Comparison of ENCODE assay signal across 8 cellular contexts in the genomic region with DNA sequence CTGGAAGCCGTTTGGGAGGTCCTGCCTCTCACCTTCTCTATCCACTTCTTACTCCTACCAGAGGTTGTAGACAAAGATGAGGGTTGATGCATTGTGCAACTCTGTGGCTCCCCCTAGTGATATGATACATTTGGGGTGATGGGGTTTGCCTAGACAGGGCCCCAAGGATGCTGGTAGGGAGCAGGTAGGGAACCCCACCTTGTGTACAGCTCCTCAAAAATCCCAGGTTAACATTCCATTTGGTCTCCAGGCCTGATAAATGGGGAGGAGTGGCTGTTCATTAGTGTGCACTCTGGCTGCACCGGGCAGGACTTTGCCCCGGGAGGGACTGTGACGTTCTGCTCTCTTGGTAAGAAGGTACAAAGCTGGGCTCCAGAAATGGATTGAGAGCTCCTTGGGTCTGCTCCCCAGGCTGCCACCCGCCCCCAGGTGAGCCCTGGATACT. TPM values are rescaled to one million over a fixed set of nuclear protein-coding genes. Genes with fewer than 3 reads are reported as not detected.
A peak's percentile ranks its signal among the peaks of the same experiment; 100 is the strongest.
DNase-seq lines count a peak whose midpoint lies in the region; ATAC-seq and TF ChIP-seq lines count a peak whose summit lies in the region.

No MANE protein-coding gene starts in this region.

- no peak for ATAC-seq in T-helper 17 cell
- ATAC-seq in foreskin keratinocyte = no peak
- ATAC-seq in upper lobe of right lung = peak; percentile 70
- no peak for ATAC-seq in GM18517 (IDR thresholded peaks at IDR 0.05; ENCODE audit: unreplicated experiment)
- ATAC-seq in GM21528 (IDR thresholded peaks at IDR 0.05; ENCODE audit: low FRiP score, unreplicated experiment) = no peak

- no peak overlapping the region for H3K4me3 ChIP-seq in upper lobe of right lung
- no peak overlapping the region for H3K4me3 ChIP-seq in suprapubic skin

- no peak for TF ChIP-seq POLR2A in suprapubic skin (IDR thresholded peaks at IDR 0.05)

- no peaks in the 10 kb centered on the region for H3K9me3 ChIP-seq in T-helper 17 cell (ENCODE audit: control insufficient read depth, low read length, poor library complexity, severe bottlenecking)
- H3K9me3 ChIP-seq in upper lobe of right lung = no peaks in the 10 kb centered on the region
- no peaks in the 10 kb centered on the region for H3K9me3 ChIP-seq in suprapubic skin

- intact Hi-C loops in upper lobe of right lung (cut with DNase I) = no loop called here

- H3K4me3 Mint-ChIP-seq in T-helper 17 cell = no peak overlapping the region

- H3K27ac Mint-ChIP-seq in T-helper 17 cell = peak overlapping the region; percentile 94

- H3K4me1 Mint-ChIP-seq in T-helper 17 cell = peaks cover 24% of the 10 kb centered on the region

- H3K36me3 ChIP-seq in upper lobe of right lung = no peaks in the 10 kb centered on the region
- H3K36me3 ChIP-seq in suprapubic skin = no peaks in the 10 kb centered on the region

- H3K36me3 Mint-ChIP-seq in T-helper 17 cell (ENCODE audit: low read depth) = no peaks in the 10 kb centered on the region

- H3K27ac ChIP-seq in foreskin keratinocyte (no peak overlapping the region), upper lobe of right lung (no peak overlapping the region), suprapubic skin (no peak overlapping the region)

- no peak for TF ChIP-seq EP300 in suprapubic skin (IDR thresholded peaks at IDR 0.05)

- DNase-seq in stimulated activated CD4-positive, alpha-beta T cell treated with anti-CD3 and anti-CD28 coated beads, Interleukin-4, amount 100 ng/mL, for 24 hours = peak; percentile 34
- no peak for DNase-seq in stimulated activated CD4-positive, alpha-beta T cell treated with anti-CD3 and anti-CD28 coated beads, Interleukin-2, amount 100 ng/mL, for 24 hours
- DNase-seq in T-helper 17 cell (no peak), foreskin keratinocyte (no peak), upper lobe of right lung (peak; percentile 35), suprapubic skin (ENCODE audit: low spot score in 2 of 2) (no peak)

- H3K27me3 ChIP-seq in foreskin keratinocyte = no peaks in the 10 kb centered on the region
- peaks cover 44% of the 10 kb centered on the region for H3K27me3 ChIP-seq in upper lobe of right lung
- H3K27me3 ChIP-seq in suprapubic skin = peaks cover 46% of the 10 kb centered on the region

- H3K4me1 ChIP-seq in foreskin keratinocyte (no peaks in the 10 kb centered on the region), upper lobe of right lung (peaks cover 6% of the 10 kb centered on the region), suprapubic skin (peaks cover 7% of the 10 kb centered on the region)

- peaks cover 26% of the 10 kb centered on the region for H3K27me3 Mint-ChIP-seq in T-helper 17 cell

- 59% methylated on average over 5 of the region's 5 CpGs for WGBS in suprapubic skin

- TF ChIP-seq CTCF in foreskin keratinocyte (conservative IDR thresholded peaks at IDR 0.05) (peak; percentile 42), upper lobe of right lung (IDR thresholded peaks at IDR 0.05) (peak; percentile 38), suprapubic skin (IDR thresholded peaks at IDR 0.05) (peak in 1 of 2 donors; percentile 18)

RNA-seq across cellular contexts. Expression of gene SIGLEC8, which starts 19.2 kb away (rescaled TPM):
- total RNA-seq in T-helper 17 cell (not detected), foreskin keratinocyte (not detected in 2 replicates), upper lobe of right lung (2.1 TPM), suprapubic skin (1 to 10 TPM in 1 of 4 donors, under 1 TPM in 1, not detected in 2; 0.21 to 1.0 TPM)
- polyA plus RNA-seq in foreskin keratinocyte = not detected in 2 replicates

RNA-seq across cellular contexts. Expression of gene SIGLEC10, which starts 21.6 kb away (rescaled TPM):
- total RNA-seq in T-helper 17 cell (1 to 10 TPM in 1 of 2 donors, under 1 TPM in 1; 0.29 to 2.7 TPM), foreskin keratinocyte (not detected in 2 replicates), upper lobe of right lung (12.6 TPM), suprapubic skin (1 to 10 TPM; 1.2 to 3.5 (median 1.6) TPM)
- polyA plus RNA-seq in foreskin keratinocyte = not detected in 2 replicates

RNA-seq across cellular contexts. Expression of gene CEACAM18, which starts 39.3 kb away (rescaled TPM):
- total RNA-seq in T-helper 17 cell (not detected), foreskin keratinocyte (not detected in 2 replicates), upper lobe of right lung (not detected), suprapubic skin (not detected)
- polyA plus RNA-seq in foreskin keratinocyte = not detected in 2 replicates

RNA-seq across cellular contexts. Expression of gene C19orf84, which starts 48.7 kb away (rescaled TPM):
- total RNA-seq in T-helper 17 cell = not detected
- not detected in 2 replicates for total RNA-seq in foreskin keratinocyte
- not detected in 2 replicates for polyA plus RNA-seq in foreskin keratinocyte
- not detected for total RNA-seq in upper lobe of right lung
- total RNA-seq in suprapubic skin = not detected

RNA-seq across cellular contexts. Expression of gene LIM2, which starts 51.3 kb away (rescaled TPM):
- not detected for total RNA-seq in T-helper 17 cell
- not detected in 2 replicates for total RNA-seq in foreskin keratinocyte
- not detected in 2 replicates for polyA plus RNA-seq in foreskin keratinocyte
- not detected for total RNA-seq in upper lobe of right lung
- not detected for total RNA-seq in suprapubic skin

Comparison
In these comparisons a context has a peak if more than half of its experiments do, and no peak if none do; other contexts are left out.
1. DNase-seq: peak in stimulated activated CD4-positive, alpha-beta T cell treated with anti-CD3 and anti-CD28 coated beads, Interleukin-4, amount 100 ng/mL, for 24 hours (single experiment) and upper lobe of right lung (single experiment); none in stimulated activated CD4-positive, alpha-beta T cell treated with anti-CD3 and anti-CD28 coated beads, Interleukin-2, amount 100 ng/mL, for 24 hours (0 of 2), T-helper 17 cell (0 of 3), foreskin keratinocyte (0 of 2) and suprapubic skin (0 of 2).